9 cellular contexts compared by ENCODE assay signal in the genomic region with DNA sequence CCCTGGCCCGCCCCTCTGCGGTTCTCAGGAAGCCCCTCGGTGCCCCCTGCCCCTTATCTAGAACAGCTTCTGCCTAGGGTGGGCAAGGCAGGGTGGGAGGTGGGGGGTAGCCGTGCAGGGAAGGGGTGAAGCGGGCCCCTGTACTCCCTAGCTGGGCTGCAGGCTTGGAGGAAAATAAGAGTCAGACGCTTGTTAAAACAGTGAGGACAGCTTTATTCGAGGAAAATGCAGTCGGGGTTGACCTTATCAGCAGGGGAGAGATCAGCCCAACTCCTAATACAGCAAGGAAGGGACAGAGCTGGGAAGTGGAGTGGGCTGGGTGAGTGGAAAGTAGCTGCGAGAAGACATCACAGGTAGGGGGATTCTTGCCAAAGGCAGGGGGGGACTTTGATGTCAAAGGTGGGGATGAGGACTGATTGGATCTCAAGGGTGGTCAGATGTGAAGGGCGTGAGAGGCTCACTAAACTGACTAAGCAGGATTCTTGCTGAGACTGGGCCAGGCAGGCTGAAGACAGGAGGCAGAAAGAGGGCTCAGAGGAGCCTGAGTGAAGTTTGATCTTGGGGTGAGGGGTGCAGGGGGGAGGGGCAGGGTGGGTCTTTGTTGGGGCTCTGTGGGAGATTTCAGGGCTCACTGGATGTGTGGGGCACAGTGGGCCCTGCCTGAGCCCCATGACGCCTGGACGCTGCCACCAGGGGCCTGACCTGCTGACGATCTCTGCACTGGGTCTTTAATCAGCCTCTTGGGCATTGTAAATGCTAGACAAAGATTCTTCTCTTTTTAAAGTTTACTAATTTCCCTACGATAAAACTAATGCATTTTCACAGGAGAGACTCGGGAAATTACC. TPM values are rescaled to one million over a fixed set of nuclear protein-coding genes. Genes with fewer than 3 reads are reported as not detected.
DNase-seq lines count a peak whose midpoint lies in the region; ATAC-seq, FAIRE-seq and TF ChIP-seq lines count a peak whose summit lies in the region.
"Had no signal": no experiment of that assay in that cellular context is flagged by ENCODE, and none has a peak within 500 bp of the region (broad histone marks: within the 10 kb centered on the region; RNA-seq: fewer than 3 reads in every experiment).

No MANE protein-coding gene starts in this region.

- no peak overlapping the region for H3K27ac ChIP-seq in H1 (ENCODE audit: low read depth, low read length)

- no peak overlapping the region for H3K9ac ChIP-seq in H1 (replicated peaks in 1 of 4; ENCODE audit: extremely low read depth in 1 of 4, low read depth in 3 of 4, low read length in 3 of 4)

- no peak overlapping the region for H2BK120ac ChIP-seq in H1 (replicated peaks; ENCODE audit: low read depth, low read length)

- H4K91ac ChIP-seq in H1 (replicated peaks; ENCODE audit: insufficient read length, low read length): no peak overlapping the region

- no peaks in the 10 kb centered on the region; the same call in 1 of the 2 replicates for H3K79me1 ChIP-seq in H1 (ENCODE audit: low read depth, low read length)

- H3K56ac ChIP-seq in H1 (replicated peaks; ENCODE audit: insufficient read length, low read depth, low read length): no peak overlapping the region

- H3K36me3 Mint-ChIP-seq in T-helper 17 cell (ENCODE audit: low read depth): no peaks in the 10 kb centered on the region

- no peak overlapping the region for H4K8ac ChIP-seq in H1 (ENCODE audit: extremely low read depth, insufficient read depth, low read length)

- CTCF ChIA-PET in H1 (lab: Charles Lee; ENCODE audit: partially characterized antibody): interaction anchor here (0.7 to 2.1 kb wide), 6 partner anchors 10 to 175 kb away, joined by 3 to 12 read pairs (median 4); no protein-coding TSS in a partner anchor

- H3K14ac ChIP-seq in H1 (ENCODE audit: insufficient read length): no peak overlapping the region

- no peak for TF ChIP-seq POLR2A in H1 (IDR thresholded peaks at IDR 0.05; ENCODE audit: control extremely low read depth in 1 of 2, low read depth in 2 of 2, low read length in 2 of 2)

- H3K79me2 ChIP-seq in H1 (ENCODE audit: control insufficient read depth in 1 of 2, insufficient read depth in 2 of 2, low read length in 2 of 2): no peaks in the 10 kb centered on the region

- H2BK20ac ChIP-seq in H1 (ENCODE audit: low read length): 0 out of 2 replicates have a peak overlapping the region, but pooled peaks have one; percentile 51

- 71% methylated on average over 12 of the region's 15 CpGs; no CpG with 5 or more reads in 1 of the 2 experiments for WGBS in H1 (ENCODE audit: extremely low coverage in 1 of 2, insufficient coverage in 1 of 2, insufficient read length in 1 of 2, insufficient replicate concordance in 2 of 2, low coverage in 1 of 2, low lambda C conversion rate in 2 of 2, missing lambda C conversion rate in 1 of 2), 2 experiments

- FAIRE-seq in H1 (lab: Jason Lieb, UNC): no peak

- H3K23me2 ChIP-seq in H1 (ENCODE audit: low read depth, low read length): no peaks in the 10 kb centered on the region

- H3K36me3 ChIP-seq in H7 (replicated peaks; ENCODE audit: control insufficient read depth, insufficient read depth, low read length) (no peaks in the 10 kb centered on the region), H1 (ENCODE audit: control insufficient read depth in 2 of 4, insufficient read depth in 4 of 4, low read length in 3 of 4) (no peaks in the 10 kb centered on the region)

- H3K9me3 ChIP-seq in T-helper 17 cell (ENCODE audit: control insufficient read depth, low read length, poor library complexity, severe bottlenecking): no peaks in the 10 kb centered on the region
- H3K9me3 ChIP-seq in H1 (ENCODE audit: insufficient read depth in 2 of 2, low read depth in 1 of 2, low read length in 1 of 2): no peaks in the 10 kb centered on the region

- no peaks in the 10 kb centered on the region for H4K20me1 ChIP-seq in H1 (replicated peaks in 1 of 2; ENCODE audit: control insufficient read depth in 1 of 2, insufficient read depth in 2 of 2, low read length in 2 of 2)

- H4K5ac ChIP-seq in H1 (ENCODE audit: insufficient read length, low read depth, low read length): no peak overlapping the region

- no peak for TF ChIP-seq EP300 in H1 (IDR thresholded peaks at IDR 0.05; ENCODE audit: borderline replicate concordance in 1 of 2, low read depth in 2 of 2, low read length in 2 of 2)

- no peak for ATAC-seq in T-helper 17 cell

- peak overlapping the region; percentile 97 for H3K27ac Mint-ChIP-seq in T-helper 17 cell

- POLR2A ChIA-PET in H1 (lab: Charles Lee; ENCODE audit: partially characterized antibody): interaction anchor here (1.0 to 1.2 kb wide), 4 partner anchors 10 to 76 kb away, joined by 3 to 5 read pairs (median 4); no protein-coding TSS in a partner anchor

- peak overlapping the region; percentile 41; the same call in 1 of the 2 replicates for H3K18ac ChIP-seq in H1 (ENCODE audit: extremely low read depth, low read length)

- peak; percentile 67 for DNase-seq in H7
- DNase-seq in T-helper 17 cell: no peak
- DNase-seq in H1 (ENCODE audit: low read depth in 1 of 2, low spot score in 2 of 2): no peak
- peak; percentile 40 to 54 for DNase-seq in stimulated activated CD4-positive, alpha-beta T cell treated with anti-CD3 and anti-CD28 coated beads, Interleukin-2, amount 100 ng/mL, for 24 hours
- DNase-seq in effector CD8-positive, alpha-beta T cell (lab: John Stamatoyannopoulos, UW): no peak
- no peak for DNase-seq in hippocampal formation (lab: John Stamatoyannopoulos, UW)
- no peak for DNase-seq in iPS-NIHi7 (ENCODE audit: extremely low spot score)
- no peak for DNase-seq in GM10266 (ENCODE audit: extremely low spot score)
- DNase-seq: RPMI8226 had no signal

- H2BK5ac ChIP-seq in H1 (ENCODE audit: low read depth, low read length): peak overlapping the region; percentile 71; the same call in 1 of the 2 replicates

- no peak overlapping the region for H2AK5ac ChIP-seq in H1 (ENCODE audit: low read depth, low read length)

- TF ChIP-seq RAD21 in H1 (IDR thresholded peaks at IDR 0.05 in 1 of 2, conservative IDR thresholded peaks at IDR 0.05 in 1 of 2; ENCODE audit: low read depth in 2 of 2, low read length in 2 of 2): no peak

- H3K27me3 ChIP-seq in H7 (ENCODE audit: control insufficient read depth, insufficient read depth, low read length) (no peaks in the 10 kb centered on the region), H1 (replicated peaks in 1 of 4; ENCODE audit: control insufficient read depth in 3 of 4, extremely low read depth in 1 of 4, insufficient read depth in 3 of 4, low read length in 3 of 4) (0 out of 7 replicates have a peak, but pooled peaks cover 0 to 1% (median 0%) of the 10 kb centered on the region in 4 experiments)

- no peak overlapping the region for H3K23ac ChIP-seq in H1 (ENCODE audit: insufficient read length)

- TF ChIP-seq CTCF in H1 (IDR thresholded peaks at IDR 0.05; ENCODE audit: control extremely low read depth in 1 of 3, insufficient read depth in 1 of 3, low read depth in 1 of 3, low read length in 3 of 3) (no peak), GM10266 (IDR thresholded peaks at IDR 0.05; ENCODE audit: control insufficient read depth, insufficient read depth, low read depth, missing control alignments) (no peak)

- H3K27me3 Mint-ChIP-seq in T-helper 17 cell: no peaks in the 10 kb centered on the region

- H3K4me3 ChIP-seq in H7 (ENCODE audit: insufficient read depth, low read depth, low read length) (no peak overlapping the region), H1 (ENCODE audit: extremely low read depth in 1 of 4, insufficient read depth in 2 of 4, low read depth in 3 of 4, low read length in 4 of 4) (no peak overlapping the region)

- H3K4ac ChIP-seq in H1 (replicated peaks; ENCODE audit: insufficient read length, low read depth, low read length): no peak overlapping the region

- no peak overlapping the region for H2BK15ac ChIP-seq in H1 (ENCODE audit: low read length)

- peak overlapping the region; percentile 97 for H3K4me3 Mint-ChIP-seq in T-helper 17 cell

- H2AFZ ChIP-seq in H1 (ENCODE audit: low read length): peak overlapping the region; percentile 1; the same call in 1 of the 2 replicates

- peaks cover 3 to 36% (median 18%) of the 10 kb centered on the region in 4 experiments for H3K4me1 ChIP-seq in H1 (replicated peaks in 1 of 4; ENCODE audit: control insufficient read depth in 3 of 4, insufficient read depth in 4 of 4, low read length in 3 of 4)

- H3K4me2 ChIP-seq in H1 (ENCODE audit: insufficient read depth in 1 of 2, low read depth in 2 of 2, low read length in 2 of 2): peak overlapping the region; percentile 16 to 45; a peak in 1 of 4 replicates

- peak overlapping the region; percentile 85 for H2BK12ac ChIP-seq in H1 (ENCODE audit: low read depth, low read length)

- H3K4me1 Mint-ChIP-seq in T-helper 17 cell: peaks cover 51% of the 10 kb centered on the region

TF ChIP-seq in H1, 55 proteins besides CTCF, POLR2A, EP300 and RAD21:
- peak; percentile 26; the same call in 1 of the 2 replicates for TF ChIP-seq BACH1 (IDR thresholded peaks at IDR 0.05; ENCODE audit: low read length)
- TF ChIP-seq RXRA (IDR thresholded peaks at IDR 0.05; ENCODE audit: insufficient read depth, low read depth, low read length): no peak

RNA-seq across cellular contexts. Expression of gene HPCAL1, which starts 29.9 kb away (rescaled TPM):
- total RNA-seq in H7 (2014; rRNA removed; shearing (Covaris generic)): 21.8 and 22.0 TPM in 2 replicates
- 10 to 100 TPM; 44.2 TPM for total RNA-seq in T-helper 17 cell
- 8.6 and 8.7 TPM in 2 replicates for total RNA-seq in H1 (2021; fragmentation: NEBNext Ultra II Directional; extraction: Animal tissue kit (Norgen Biotek cat#: 25700))
- polyA plus RNA-seq in H1 (2011; rRNA removed): 5.8 and 11.5 TPM in 2 replicates
- 5.9 TPM for polyA plus RNA-seq in H1 (2011; cell fraction: cytosol; rRNA removed)
- polyA plus RNA-seq in H1 (2011; cell fraction: nucleus; rRNA removed): 9.7 TPM
- polyA plus RNA-seq in H1 (2012, experiment 1 of 2): 4.4 to 8.2 TPM (median 6.6 TPM) in 4 replicates
- 6.9 TPM for polyA plus RNA-seq in H1 (2012, experiment 2 of 2)
- polyA plus RNA-seq in H1 (2013, experiment 1 of 2): 7.8 TPM
- 8.1 TPM for polyA plus RNA-seq in H1 (2013, experiment 2 of 2)
- polyA minus RNA-seq in H1 (2011; rRNA and poly(A)+ RNA removed): 2.1 and 2.6 TPM in 2 replicates
- polyA minus RNA-seq in H1 (2011; cell fraction: cytosol; rRNA and poly(A)+ RNA removed): 4.3 TPM
- polyA minus RNA-seq in H1 (2011; cell fraction: nucleus; rRNA and poly(A)+ RNA removed): 3.9 TPM

Comparison
In these comparisons a context has a peak if more than half of its experiments do, and no peak if none do; other contexts are left out.
1. DNase-seq: peak in H7 (single experiment) and stimulated activated CD4-positive, alpha-beta T cell treated with anti-CD3 and anti-CD28 coated beads, Interleukin-2, amount 100 ng/mL, for 24 hours (2 of 2); none in T-helper 17 cell (0 of 3), H1 (0 of 2), effector CD8-positive, alpha-beta T cell (single experiment), hippocampal formation (0 of 2), iPS-NIHi7 (single experiment) and GM10266 (single experiment).